ENCODE assay signal across 8 cellular contexts in genomic region chr17:20794532-20794931, GRCh38.
DNase-seq lines count a peak whose midpoint lies in the region; ATAC-seq and TF ChIP-seq lines count a peak whose summit lies in the region.
"Not testable (repeated sequence)": the region's sequence is repeated elsewhere in the genome, so short reads cannot be mapped to it uniquely, and the experiment has no call there.

No MANE protein-coding gene starts in this region.

- not testable (repeated sequence) for H3K4me1 ChIP-seq in H9 (ENCODE audit: insufficient read depth, low read length); smooth muscle cell (ENCODE audit: low read depth)

- H2BK5ac ChIP-seq in H9 (ENCODE audit: insufficient read length, low read length), result not testable (repeated sequence)

- H3K27me3 ChIP-seq in H9 (ENCODE audit: insufficient read depth, low read length); smooth muscle cell (ENCODE audit: low read depth): not testable (repeated sequence)

- not testable (repeated sequence) for H3K18ac ChIP-seq in H9 (ENCODE audit: insufficient read length, low read depth, low read length)

- not testable (repeated sequence) for H3K14ac ChIP-seq in H9 (ENCODE audit: insufficient read depth, low read length)

- not testable (repeated sequence) for H2AK5ac ChIP-seq in H9 (ENCODE audit: insufficient read length, low read length)

- WGBS in H9 (ENCODE audit: extremely low coverage, insufficient read length, low lambda C conversion rate), result no CpG with 5 or more reads among the region's 6 CpGs
- WGBS in smooth muscle cell (ENCODE audit: low lambda C conversion rate), result 64% methylated on average over 6 of the region's 6 CpGs

- not testable (repeated sequence) for H3K4me2 ChIP-seq in H9 (ENCODE audit: insufficient read depth, insufficient read length, low read length); smooth muscle cell

- not testable (repeated sequence) for H3K23ac ChIP-seq in H9 (ENCODE audit: insufficient read length, low read depth, low read length)

- H3T11ph ChIP-seq in H9 (ENCODE audit: low read length), result not testable (repeated sequence)

- H4K91ac ChIP-seq in H9 (ENCODE audit: insufficient read length, low read depth, low read length), result not testable (repeated sequence)

- H3K36me3 ChIP-seq in smooth muscle cell (ENCODE audit: low read depth), result not testable (repeated sequence)

- ATAC-seq in activated CD8-positive, alpha-beta T cell treated with anti-CD3 and anti-CD28 coated beads for 36 hours, result not testable (repeated sequence)

- not testable (repeated sequence) for H4K8ac ChIP-seq in H9 (replicated peaks; ENCODE audit: insufficient read length, low read depth, low read length)

- H3K9ac ChIP-seq in H9 (ENCODE audit: extremely low read depth, insufficient read length, low read length); smooth muscle cell (ENCODE audit: low read depth): not testable (repeated sequence)

- H3K4me3 ChIP-seq in GM12864 (ENCODE audit: low read depth, low read length); choroid plexus epithelial cell (ENCODE audit: low read depth, low read length); fibroblast of villous mesenchyme (ENCODE audit: low read depth, low read length); smooth muscle cell: not testable (repeated sequence)

- H3K27ac ChIP-seq in H9 (ENCODE audit: insufficient read length, low read depth, low read length); smooth muscle cell (ENCODE audit: low read depth): not testable (repeated sequence)

- not testable (repeated sequence) for H3K23me2 ChIP-seq in H9 (ENCODE audit: insufficient read length, low read depth, low read length, poor library complexity, severe bottlenecking)

- POLR2A ChIA-PET in activated CD8-positive, alpha-beta T cell treated with anti-CD3 and anti-CD28 coated beads for 36 hours (lab: Charles Lee), result not testable (repeated sequence)

- CTCF ChIA-PET in activated CD8-positive, alpha-beta T cell treated with anti-CD3 and anti-CD28 coated beads for 36 hours (lab: Charles Lee), result not testable (repeated sequence)

- H2BK12ac ChIP-seq in H9 (ENCODE audit: insufficient read length, low read depth, low read length), result not testable (repeated sequence)

- not testable (repeated sequence) for H4K5ac ChIP-seq in H9 (ENCODE audit: insufficient read length, low read depth, low read length)

- not testable (repeated sequence) for H3K4me3 Mint-ChIP-seq in H9; activated CD8-positive, alpha-beta T cell treated with anti-CD3 and anti-CD28 coated beads for 36 hours; nephron progenitor cell

- intact Hi-C loops in activated CD8-positive, alpha-beta T cell treated with anti-CD3 and anti-CD28 coated beads for 36 hours (cut with micrococcal nuclease), result not testable (repeated sequence)

- not testable (repeated sequence) for H2BK15ac ChIP-seq in H9 (ENCODE audit: low read depth, low read length)

- H3K79me2 ChIP-seq in H9 (ENCODE audit: insufficient read depth, low read length); smooth muscle cell (ENCODE audit: low read depth): not testable (repeated sequence)

- not testable (repeated sequence) for H2AFZ ChIP-seq in H9 (ENCODE audit: low read length); smooth muscle cell (ENCODE audit: low read depth)

- not testable (repeated sequence) for H3K56ac ChIP-seq in H9 (ENCODE audit: insufficient read length, low read depth, low read length)

- H3K27ac Mint-ChIP-seq in H9; activated CD8-positive, alpha-beta T cell treated with anti-CD3 and anti-CD28 coated beads for 36 hours; nephron progenitor cell: not testable (repeated sequence)

- not testable (repeated sequence) for H3K4me1 Mint-ChIP-seq in H9; activated CD8-positive, alpha-beta T cell treated with anti-CD3 and anti-CD28 coated beads for 36 hours (ENCODE audit: low read depth); nephron progenitor cell

- H3K9me3 Mint-ChIP-seq in H9; activated CD8-positive, alpha-beta T cell treated with anti-CD3 and anti-CD28 coated beads for 36 hours; nephron progenitor cell: not testable (repeated sequence)

- H3K9me3 ChIP-seq in H9 (ENCODE audit: control insufficient read depth, low read depth, low read length); smooth muscle cell (replicated peaks; ENCODE audit: low read depth): not testable (repeated sequence)

- TF ChIP-seq CTCF in GM12864 (IDR thresholded peaks at IDR 0.05; ENCODE audit: low read depth, low read length, missing control alignments), result peak; percentile 36
- peak; percentile 65 for TF ChIP-seq CTCF in H9 (conservative IDR thresholded peaks at IDR 0.05)
- TF ChIP-seq CTCF in activated CD8-positive, alpha-beta T cell treated with anti-CD3 and anti-CD28 coated beads for 36 hours (IDR thresholded peaks at IDR 0.05), result not testable (repeated sequence)
- peak; percentile 19 for TF ChIP-seq CTCF in choroid plexus epithelial cell (conservative IDR thresholded peaks at IDR 0.05; ENCODE audit: low read depth, low read length)
- TF ChIP-seq CTCF in fibroblast of villous mesenchyme (IDR thresholded peaks at IDR 0.05; ENCODE audit: insufficient read depth, low read depth, low read length), result peak; percentile 20
- TF ChIP-seq CTCF in nephron progenitor cell (IDR thresholded peaks at IDR 0.05), result peak; percentile 35
- peak; percentile 19 for TF ChIP-seq CTCF in smooth muscle cell (IDR thresholded peaks at IDR 0.05; ENCODE audit: borderline replicate concordance, insufficient read depth, poor library complexity, severe bottlenecking)

- H3K4ac ChIP-seq in H9 (ENCODE audit: low read depth, low read length), result not testable (repeated sequence)

- not testable (repeated sequence) for H2BK120ac ChIP-seq in H9 (ENCODE audit: low read depth, low read length, poor library complexity, severe bottlenecking)

- not testable (repeated sequence) for DNase-seq in GM12864 (ENCODE audit: low read depth); choroid plexus epithelial cell (ENCODE audit: low read depth); fibroblast of villous mesenchyme (ENCODE audit: low read depth); nephron progenitor cell; smooth muscle cell (lab: John Stamatoyannopoulos, UW; ENCODE audit: unreplicated experiment)
- peak; percentile 44 for DNase-seq in H9
- DNase-seq in NAMALWA (ENCODE audit: low spot score), result peak; percentile 4
- DNase-seq in activated CD8-positive, alpha-beta T cell treated with anti-CD3 and anti-CD28 coated beads for 36 hours, result peak; percentile 4

- not testable (repeated sequence) for H3K27me3 Mint-ChIP-seq in H9 (ENCODE audit: low read depth); activated CD8-positive, alpha-beta T cell treated with anti-CD3 and anti-CD28 coated beads for 36 hours; nephron progenitor cell (ENCODE audit: low read depth, poor library complexity)

- not testable (repeated sequence) for H2BK20ac ChIP-seq in H9 (ENCODE audit: low read depth, low read length, poor library complexity, severe bottlenecking)

- not testable (repeated sequence) for H3K79me1 ChIP-seq in H9 (ENCODE audit: insufficient read depth, low read depth, low read length, poor library complexity, severe bottlenecking)

- H4K20me1 ChIP-seq in H9 (ENCODE audit: control insufficient read depth, insufficient read depth, insufficient read length); smooth muscle cell (ENCODE audit: low read depth): not testable (repeated sequence)

- H3K36me3 Mint-ChIP-seq in H9 (ENCODE audit: insufficient read depth in 1 of 3, low read depth in 3 of 3); activated CD8-positive, alpha-beta T cell treated with anti-CD3 and anti-CD28 coated beads for 36 hours (ENCODE audit: low read depth); nephron progenitor cell (ENCODE audit: low read depth): not testable (repeated sequence)

- H3F3A ChIP-seq in smooth muscle cell (ENCODE audit: low read depth), result not testable (repeated sequence)
